Comparison of ENCODE assay signal across 20 cellular contexts in genomic region chr1:185860876-185861275, GRCh38.
DNase-seq lines count a peak whose midpoint lies in the region; ATAC-seq and TF ChIP-seq lines count a peak whose summit lies in the region.
"Had no signal": no experiment of that assay in that cellular context is flagged by ENCODE, and none has a peak within 500 bp of the region (broad histone marks: within the 10 kb centered on the region; RNA-seq: fewer than 3 reads in every experiment).

No MANE protein-coding gene starts in this region.

- no peaks in the 10 kb centered on the region for H3K4me1 Mint-ChIP-seq in naive thymus-derived CD4-positive, alpha-beta T cell
- H3K4me1 Mint-ChIP-seq: CD14-positive monocyte; CD8-positive, alpha-beta memory T cell had no signal

- no peak for TF ChIP-seq RAD21 in IMR-90 (IDR thresholded peaks at IDR 0.05; ENCODE audit: low read length)

- H4K91ac ChIP-seq in IMR-90 (ENCODE audit: insufficient read depth, low read depth, low read length), result no peak overlapping the region

- ATAC-seq in IMR-90 (ENCODE audit: low read depth) (no peak), SK-N-SH treated with all-trans-retinoic acid at 6 μM for 48 hours (peak; percentile 10; the same call in 2 of the 3 replicates), thoracic aorta (ENCODE audit: insufficient number of reproducible peaks, low FRiP score, low read depth) (no peak)
- no peak for ATAC-seq in naive thymus-derived CD4-positive, alpha-beta T cell

- no peaks in the 10 kb centered on the region for H3K9me3 ChIP-seq in IMR-90 (ENCODE audit: control insufficient read depth, insufficient read depth, low read length)
- no peaks in the 10 kb centered on the region for H3K9me3 ChIP-seq in thoracic aorta
- no peaks in the 10 kb centered on the region for H3K9me3 ChIP-seq in Karpas-422 (ENCODE audit: low read length)
- H3K9me3 ChIP-seq in sigmoid colon, result no peaks in the 10 kb centered on the region
- H3K9me3 ChIP-seq in naive thymus-derived CD4-positive, alpha-beta T cell (ENCODE audit: control insufficient read depth in 2 of 3, low read length in 3 of 3), result no peaks in the 10 kb centered on the region
- H3K9me3 ChIP-seq: BE2C, HAP-1, Peyer's patch had no signal

- H3K4me2 ChIP-seq in IMR-90 (ENCODE audit: low read depth, low read length), result no peak overlapping the region
- no peak overlapping the region for H3K4me2 ChIP-seq in Karpas-422 (ENCODE audit: low read depth, low read length, poor library complexity, severe bottlenecking)

- H2BK120ac ChIP-seq in IMR-90 (ENCODE audit: low read depth, low read length), result no peak overlapping the region

- in situ Hi-C loops in IMR-90 (cut with MboI; ENCODE audit: low sequenced_read_pairs), result no loop called here

- H2AK5ac ChIP-seq in IMR-90 (ENCODE audit: low read depth, low read length), result no peak overlapping the region

- H3K4me1 ChIP-seq in IMR-90 (ENCODE audit: control insufficient read depth, insufficient read depth, low read length), result peaks cover 4% of the 10 kb centered on the region; the same call in 1 of the 2 replicates
- peaks cover 40 to 68% of the 10 kb centered on the region in 2 donors for H3K4me1 ChIP-seq in thoracic aorta (ENCODE audit: control insufficient read depth in 1 of 2, low read depth in 2 of 2)
- H3K4me1 ChIP-seq in Karpas-422 (ENCODE audit: low read length), result no peaks in the 10 kb centered on the region
- H3K4me1 ChIP-seq in sigmoid colon, result no peaks in the 10 kb centered on the region
- no peaks in the 10 kb centered on the region for H3K4me1 ChIP-seq in naive thymus-derived CD4-positive, alpha-beta T cell (ENCODE audit: control insufficient read depth in 2 of 2, insufficient read depth in 2 of 2, low read length in 2 of 2)
- H3K4me1 ChIP-seq: BE2C, Peyer's patch had no signal

- no peak overlapping the region for H2BK5ac ChIP-seq in IMR-90 (ENCODE audit: low read depth, low read length, poor library complexity, severe bottlenecking)

- H3K18ac ChIP-seq in IMR-90 (ENCODE audit: low read depth, low read length), result no peak overlapping the region

- no peaks in the 10 kb centered on the region for H3K9me2 ChIP-seq in Karpas-422 (replicated peaks; ENCODE audit: insufficient read depth, low read length)

- no peak overlapping the region for H4K8ac ChIP-seq in IMR-90 (ENCODE audit: low read depth in 2 of 2, low read length in 2 of 2)

- H2BK20ac ChIP-seq in IMR-90 (ENCODE audit: low read depth, low read length), result no peak overlapping the region

- BruUV-seq in IMR-90 (replicated peaks; lab: Mats Ljungman, UMichigan), result no TSS peak

- H4K20me1 ChIP-seq in IMR-90 (ENCODE audit: insufficient read depth, low read length) (no peaks in the 10 kb centered on the region), Karpas-422 (ENCODE audit: insufficient read depth, low read depth, low read length) (no peaks in the 10 kb centered on the region)

- POLR2A ChIA-PET in IMR-90 (lab: Charles Lee; ENCODE audit: unreplicated experiment), result no interaction called here
- POLR2A ChIA-PET in naive thymus-derived CD4-positive, alpha-beta T cell (lab: Charles Lee), result no interaction called here

- no peak overlapping the region for H3K9ac ChIP-seq in IMR-90 (ENCODE audit: low read depth, low read length)
- no peak overlapping the region for H3K9ac ChIP-seq in Karpas-422 (ENCODE audit: low read length)

- H3K79me1 ChIP-seq in IMR-90 (ENCODE audit: low read depth in 1 of 2, low read length in 2 of 2), result no peaks in the 10 kb centered on the region

- intact Hi-C loops in IMR-90 (cut with micrococcal nuclease) (no loop called here), sigmoid colon (cut with DNase I) (no loop called here)
- intact Hi-C loops in naive thymus-derived CD4-positive, alpha-beta T cell (cut with micrococcal nuclease), result no loop called here

- CTCF ChIA-PET in IMR-90 (lab: Yijun Ruan, JAX), result interaction anchor here (0.6 to 1.2 kb wide), 3 partner anchors 104 to 145 kb away, joined by 3 to 7 read pairs (median 3); no protein-coding TSS in a partner anchor
- CTCF ChIA-PET in naive thymus-derived CD4-positive, alpha-beta T cell (lab: Charles Lee), result no interaction called here

- no peak overlapping the region for H2AFZ ChIP-seq in IMR-90 (replicated peaks; ENCODE audit: low read length, poor library complexity)
- H2AFZ ChIP-seq in Karpas-422 (ENCODE audit: low read length), result no peak overlapping the region

- H3K79me2 ChIP-seq in Karpas-422 (ENCODE audit: low read length), result no peaks in the 10 kb centered on the region

- H2AK9ac ChIP-seq in IMR-90 (replicated peaks; ENCODE audit: low read depth, low read length, poor library complexity), result no peak overlapping the region

- DNase-seq in IMR-90, result peak; percentile 18
- DNase-seq in fibroblast of peridontal ligament (ENCODE audit: extremely low read depth), result peak; percentile 35
- no peak for DNase-seq in thoracic aorta (ENCODE audit: low spot score)
- no peak for DNase-seq in DMS79 (lab: John Stamatoyannopoulos, UW)
- no peak for DNase-seq in Karpas-422
- no peak for DNase-seq in sigmoid colon
- DNase-seq in naive thymus-derived CD4-positive, alpha-beta T cell, result no peak
- DNase-seq: BE2C; CD8-positive, alpha-beta memory T cell; DMS 273 treated with DMSO at 0.1 percent for 48 hours; DMS79 treated with DMSO at 0.1 percent for 48 hours; NCI-H1092; NCI-H1694 treated with DMSO at 0.1 percent for 48 hours; NCI-H2227 treated with DMSO at 0.1 percent for 48 hours; NCI-H526 treated with DMSO at 0.1 percent for 48 hours; Peyer's patch; SIG-M5 had no signal

- no peak for TF ChIP-seq EP300 in sigmoid colon (IDR thresholded peaks at IDR 0.05)

- no peak overlapping the region for H3K4me3 Mint-ChIP-seq in naive thymus-derived CD4-positive, alpha-beta T cell
- H3K4me3 Mint-ChIP-seq: CD14-positive monocyte; CD8-positive, alpha-beta memory T cell had no signal

- no peak overlapping the region for H3K23ac ChIP-seq in IMR-90 (ENCODE audit: low read depth, low read length)

- no peak overlapping the region for H3K27ac ChIP-seq in IMR-90 (ENCODE audit: insufficient read depth, low read length)
- peak overlapping the region; percentile 23 to 58 for H3K27ac ChIP-seq in thoracic aorta
- no peak overlapping the region for H3K27ac ChIP-seq in Karpas-422 (ENCODE audit: low read length)
- H3K27ac ChIP-seq in sigmoid colon, result no peak overlapping the region
- H3K27ac ChIP-seq in naive thymus-derived CD4-positive, alpha-beta T cell (ENCODE audit: low read depth, low read length), result no peak overlapping the region
- H3K27ac ChIP-seq: Peyer's patch had no signal

- peaks cover 0 to 6% (median 5%) of the 10 kb centered on the region in 5 donors for H3K27me3 Mint-ChIP-seq in naive thymus-derived CD4-positive, alpha-beta T cell

- no CpG with 5 or more reads among the region's 1 CpG for WGBS in IMR-90 (ENCODE audit: extremely low coverage in 2 of 2, insufficient read length in 1 of 2), 2 experiments
- 80 to 96% methylated on average over 1 of the region's 1 CpG for WGBS in sigmoid colon, 2 donors

- no peak overlapping the region for H3K4ac ChIP-seq in IMR-90 (ENCODE audit: low read depth, low read length)

- H3K36me3 ChIP-seq in IMR-90 (ENCODE audit: control insufficient read depth, insufficient read depth, low read length) (no peaks in the 10 kb centered on the region), thoracic aorta (no peaks in the 10 kb centered on the region), Karpas-422 (ENCODE audit: insufficient read depth, low read length) (no peaks in the 10 kb centered on the region), sigmoid colon (no peaks in the 10 kb centered on the region)
- H3K36me3 ChIP-seq in naive thymus-derived CD4-positive, alpha-beta T cell (ENCODE audit: control insufficient read depth in 2 of 3, insufficient read depth in 3 of 3, low read length in 3 of 3), result no peaks in the 10 kb centered on the region
- H3K36me3 ChIP-seq: BE2C, HAP-1, Peyer's patch had no signal

- no peaks in the 10 kb centered on the region for H3K27me3 ChIP-seq in IMR-90 (ENCODE audit: control insufficient read depth, insufficient read depth, low read length)
- no peaks in the 10 kb centered on the region for H3K27me3 ChIP-seq in thoracic aorta (replicated peaks; ENCODE audit: insufficient read depth)
- H3K27me3 ChIP-seq in Karpas-422 (ENCODE audit: low read length), result no peaks in the 10 kb centered on the region
- no peaks in the 10 kb centered on the region for H3K27me3 ChIP-seq in sigmoid colon
- H3K27me3 ChIP-seq in naive thymus-derived CD4-positive, alpha-beta T cell (ENCODE audit: control insufficient read depth in 2 of 2, insufficient read depth in 2 of 2, low read length in 2 of 2), result no peaks in the 10 kb centered on the region
- H3K27me3 ChIP-seq: BE2C, Peyer's patch had no signal

- H3K4me3 ChIP-seq in IMR-90 (ENCODE audit: insufficient read depth, low read depth, low read length), result no peak overlapping the region
- H3K4me3 ChIP-seq in thoracic aorta, result no peak overlapping the region
- H3K4me3 ChIP-seq in Karpas-422 (ENCODE audit: low read length), result no peak overlapping the region
- H3K4me3 ChIP-seq in sigmoid colon, result no peak overlapping the region
- H3K4me3 ChIP-seq in naive thymus-derived CD4-positive, alpha-beta T cell (ENCODE audit: low read length), result no peak overlapping the region
- H3K4me3 ChIP-seq: HAP-1, Peyer's patch had no signal

- no peaks in the 10 kb centered on the region for H3K9me3 Mint-ChIP-seq in naive thymus-derived CD4-positive, alpha-beta T cell

- H3K14ac ChIP-seq in IMR-90 (replicated peaks; ENCODE audit: low read depth, low read length), result no peak overlapping the region

- dilution Hi-C loops in IMR-90 (cut with HindIII; ENCODE audit: low sequenced_read_pairs, unreplicated experiment), result no loop called here

- no peak for TF ChIP-seq CTCF in IMR-90 (conservative IDR thresholded peaks at IDR 0.05; ENCODE audit: low read depth, low read length)
- no peak for TF ChIP-seq CTCF in thoracic aorta (IDR thresholded peaks at IDR 0.05)
- TF ChIP-seq CTCF in sigmoid colon (IDR thresholded peaks at IDR 0.05), result no peak

- H3K36me3 Mint-ChIP-seq in naive thymus-derived CD4-positive, alpha-beta T cell, result no peaks in the 10 kb centered on the region
- H3K36me3 Mint-ChIP-seq: CD14-positive monocyte; CD8-positive, alpha-beta memory T cell had no signal

- no peak overlapping the region; the same call in 2 of the 3 replicates for H2BK15ac ChIP-seq in IMR-90 (ENCODE audit: low read depth, low read length)

- H3K27ac Mint-ChIP-seq in naive thymus-derived CD4-positive, alpha-beta T cell, result no peak overlapping the region
- H3K27ac Mint-ChIP-seq: CD14-positive monocyte; CD8-positive, alpha-beta memory T cell had no signal

- no peak overlapping the region for H4K5ac ChIP-seq in IMR-90 (ENCODE audit: low read depth, low read length)

- TF ChIP-seq POLR2A in IMR-90 (IDR thresholded peaks at IDR 0.05; ENCODE audit: low read depth, low read length), result no peak
- TF ChIP-seq POLR2A in sigmoid colon (IDR thresholded peaks at IDR 0.05), result no peak

- no peak overlapping the region for H3K56ac ChIP-seq in IMR-90 (ENCODE audit: extremely low read depth, insufficient read depth, low read length)

- no peaks in the 10 kb centered on the region for H3K9me1 ChIP-seq in IMR-90 (ENCODE audit: insufficient read depth, low read length)

TF ChIP-seq in IMR-90, 13 proteins besides CTCF, POLR2A, EP300 and RAD21 (continues in another document):
- no peak for TF ChIP-seq MXI1 (IDR thresholded peaks at IDR 0.05; ENCODE audit: borderline replicate concordance, low read depth, low read length)
- TF ChIP-seq SMC3 (IDR thresholded peaks at IDR 0.05; ENCODE audit: low read depth, low read length), result no peak

TF ChIP-seq in SK-N-SH treated with all-trans-retinoic acid at 6 μM for 48 hours, 23 proteins besides CTCF, POLR2A, EP300 and RAD21 (continues in another document):
- TF ChIP-seq TOX (CRISPR knock-in tag; IDR thresholded peaks at IDR 0.05; ENCODE audit: borderline replicate concordance) (no peak), ESRRG (CRISPR knock-in tag; IDR thresholded peaks at IDR 0.05) (no peak)

Comparison
In these comparisons a context has a peak if more than half of its experiments do, and no peak if none do; other contexts are left out.
1. DNase-seq: peak in IMR-90 (single experiment) and fibroblast of peridontal ligament (single experiment); none in thoracic aorta (single experiment), DMS79 (single experiment), Karpas-422 (single experiment), sigmoid colon (single experiment) and naive thymus-derived CD4-positive, alpha-beta T cell (0 of 9).
2. H3K27ac ChIP-seq: peak in thoracic aorta (2 of 2); none in IMR-90 (single experiment), Karpas-422 (single experiment), sigmoid colon (0 of 4) and naive thymus-derived CD4-positive, alpha-beta T cell (single experiment).